22 cellular contexts compared by ENCODE assay signal in the genomic region with DNA sequence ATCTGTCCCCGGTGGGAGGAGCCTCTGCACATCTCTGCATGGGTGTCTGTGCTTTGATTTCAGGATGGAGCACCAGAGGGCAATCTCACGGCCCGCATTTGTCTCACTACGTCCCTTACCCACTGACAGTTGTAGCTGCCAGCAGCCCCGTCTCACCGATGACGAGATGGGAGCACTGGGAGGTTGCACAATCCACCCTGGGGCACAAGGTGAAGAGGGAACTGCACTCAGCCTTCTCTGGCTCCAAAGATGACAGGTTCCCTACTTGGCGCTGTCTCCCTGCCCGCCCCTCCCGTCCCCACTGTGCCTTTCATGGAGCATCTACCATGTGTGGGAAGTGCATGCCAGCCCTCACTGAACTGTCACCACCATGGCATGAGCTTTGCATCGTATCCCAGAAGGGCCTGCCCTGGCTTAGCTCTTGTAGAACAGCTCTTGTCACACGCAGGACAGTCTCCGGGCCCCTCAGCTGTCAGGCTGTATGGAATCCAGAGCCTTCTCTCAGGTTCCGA.
DNase-seq lines count a peak whose midpoint lies in the region; ATAC-seq, FAIRE-seq and TF ChIP-seq lines count a peak whose summit lies in the region.
"Had no signal": no experiment of that assay in that cellular context is flagged by ENCODE, and none has a peak within 500 bp of the region (broad histone marks: within the 10 kb centered on the region; RNA-seq: fewer than 3 reads in every experiment).

No MANE protein-coding gene starts in this region.

- intact Hi-C loops in PC-3 (cut with micrococcal nuclease) = no loop called here
- intact Hi-C loops in CD14-positive monocyte (cut with micrococcal nuclease) = no loop called here
- intact Hi-C loops in stomach (cut with DNase I; ENCODE audit: low total_unique reads) = no loop called here

- H3K27ac ChIP-seq in PC-3 (ENCODE audit: low read length) (no peak overlapping the region), endodermal cell (ENCODE audit: low read depth, low read length) (peak overlapping the region; percentile 13), neuronal stem cell (replicated peaks; ENCODE audit: low read length) (no peak overlapping the region), stomach (no peak overlapping the region)
- H3K27ac ChIP-seq: adrenal gland, KMS-11, neutrophil had no signal

- H3K9me3 ChIP-seq in BE2C (no peaks in the 10 kb centered on the region), PC-3 (ENCODE audit: low read length) (no peaks in the 10 kb centered on the region), endodermal cell (ENCODE audit: control insufficient read depth, low read length) (no peaks in the 10 kb centered on the region), neuronal stem cell (replicated peaks in 1 of 2; ENCODE audit: control insufficient read depth in 2 of 2, insufficient read depth in 1 of 2, low read depth in 1 of 2, low read length in 2 of 2) (no peaks in the 10 kb centered on the region), stomach (no peaks in the 10 kb centered on the region)
- H3K9me3 ChIP-seq: adrenal gland, mucosa of descending colon, neutrophil had no signal

- TF ChIP-seq EP300 in stomach (IDR thresholded peaks at IDR 0.05) = no peak

- DNase-seq in BE2C = peak; percentile 82
- peak; percentile 68 for DNase-seq in PC-3
- no peak for DNase-seq in endodermal cell
- no peak for DNase-seq in neuronal stem cell (ENCODE audit: low spot score)
- no peak for DNase-seq in NCI-H510A treated with DMSO at 0.1 percent for 48 hours (lab: John Stamatoyannopoulos, UW)
- no peak for DNase-seq in frontal cortex (ENCODE audit: low spot score in 2 of 2)
- no peak for DNase-seq in CD14-positive monocyte (ENCODE audit: low spot score)
- no peak for DNase-seq in stomach
- DNase-seq: activated CD4-positive, alpha-beta T cell treated with anti-CD3 and anti-CD28 coated beads for 4 hours; activated effector memory CD4-positive, alpha-beta T cell treated with Interleukin-2 at 50 U/mL for 16 hours; central memory CD4-positive, alpha-beta T cell; effector CD8-positive, alpha-beta T cell; hippocampal formation; kidney glomerular epithelial cell; NCI-H1436; NCI-H2171 treated with DMSO at 0.1 percent for 48 hours; substantia nigra had no signal

- FAIRE-seq in frontal cortex (lab: Jason Lieb, UNC) = no peak

- H3K4ac ChIP-seq in neuronal stem cell (ENCODE audit: low read length) = peak overlapping the region; percentile 7

- H3K9ac ChIP-seq in PC-3 (ENCODE audit: low read length) = no peak overlapping the region
- H3K9ac ChIP-seq in endodermal cell (ENCODE audit: extremely low read depth, low read length, poor library complexity, severe bottlenecking) = no peak overlapping the region
- H3K9ac ChIP-seq in neuronal stem cell (ENCODE audit: low read depth, low read length, poor library complexity) = no peak overlapping the region
- H3K9ac ChIP-seq: KMS-11 had no signal

- peaks cover 2% of the 10 kb centered on the region for H3K79me1 ChIP-seq in neuronal stem cell (ENCODE audit: low read depth, low read length)

- H3K4me1 ChIP-seq in BE2C (no peaks in the 10 kb centered on the region), PC-3 (ENCODE audit: insufficient read depth, low read length) (peaks cover 6% of the 10 kb centered on the region; the same call in 1 of the 2 replicates), endodermal cell (ENCODE audit: control insufficient read depth, insufficient read depth, low read length) (peaks cover 3% of the 10 kb centered on the region), neuronal stem cell (ENCODE audit: control insufficient read depth in 2 of 2, insufficient read depth in 1 of 2, low read depth in 1 of 2, low read length in 2 of 2) (peaks cover 0 to 13% of the 10 kb centered on the region in 2 donors), stomach (peaks cover 0 to 37% (median 4%) of the 10 kb centered on the region in 4 donors)
- H3K4me1 ChIP-seq: adrenal gland had no signal

- no peak overlapping the region for H2BK12ac ChIP-seq in neuronal stem cell (ENCODE audit: low read length)

- TF ChIP-seq CTCF in BE2C (IDR thresholded peaks at IDR 0.05; ENCODE audit: low read depth, low read length) = peak; percentile 53
- 0 out of 2 replicates have a peak, but pooled peaks have one; percentile 20 for TF ChIP-seq CTCF in PC-3 (conservative IDR thresholded peaks at IDR 0.05; ENCODE audit: low read depth, low read length)
- no peak for TF ChIP-seq CTCF in endodermal cell (conservative IDR thresholded peaks at IDR 0.05)
- no peak for TF ChIP-seq CTCF in CD14-positive monocyte (IDR thresholded peaks at IDR 0.05)
- no peak for TF ChIP-seq CTCF in stomach (IDR thresholded peaks at IDR 0.05)

- H3K4me3 Mint-ChIP-seq in endodermal cell (no peak overlapping the region), CD14-positive monocyte (no peak overlapping the region)

- H4K91ac ChIP-seq in neuronal stem cell (ENCODE audit: low read depth, low read length, poor library complexity) = no peak overlapping the region

- H3K36me3 ChIP-seq in BE2C (no peaks in the 10 kb centered on the region), PC-3 (ENCODE audit: low read depth, low read length) (no peaks in the 10 kb centered on the region), endodermal cell (ENCODE audit: control insufficient read depth, insufficient read depth, low read length) (no peaks in the 10 kb centered on the region), neuronal stem cell (replicated peaks in 1 of 2; ENCODE audit: control insufficient read depth in 2 of 2, insufficient read depth in 2 of 2, low read length in 2 of 2) (no peaks in the 10 kb centered on the region), stomach (no peaks in the 10 kb centered on the region)
- H3K36me3 ChIP-seq: adrenal gland, neutrophil had no signal

- POLR2A ChIA-PET in PC-3 (lab: Charles Lee; ENCODE audit: unreplicated experiment) = no interaction called here

- H3F3A ChIP-seq in PC-3 (ENCODE audit: low read length, unreplicated experiment) = no peaks in the 10 kb centered on the region

- no peaks in the 10 kb centered on the region for H4K20me1 ChIP-seq in PC-3 (ENCODE audit: low read length)

- ATAC-seq in PC-3 = no peak
- ATAC-seq: mucosa of descending colon, sciatic nerve had no signal

- H3K4me3 ChIP-seq in BE2C (ENCODE audit: low read depth, low read length) = peak overlapping the region; percentile 17; the same call in 1 of the 2 replicates
- no peak overlapping the region for H3K4me3 ChIP-seq in PC-3 (ENCODE audit: low read length)
- H3K4me3 ChIP-seq in endodermal cell (ENCODE audit: low read length) = no peak overlapping the region
- no peak overlapping the region for H3K4me3 ChIP-seq in neuronal stem cell (ENCODE audit: low read length in 2 of 2)
- H3K4me3 ChIP-seq in stomach = no peak overlapping the region
- H3K4me3 ChIP-seq: adrenal gland, mucosa of descending colon had no signal

- no peak overlapping the region for H3K23ac ChIP-seq in neuronal stem cell (ENCODE audit: low read depth, low read length, poor library complexity)

- 88 to 92% methylated on average over 14 of the region's 14 CpGs for WGBS in endodermal cell (ENCODE audit: insufficient coverage in 1 of 2, insufficient read length in 1 of 2), 2 experiments
- WGBS in neuronal stem cell (ENCODE audit: extremely low coverage in 2 of 2, insufficient read length in 2 of 2, insufficient replicate concordance in 1 of 2), 2 donors = no CpG with 5 or more reads among the region's 14 CpGs
- WGBS in stomach, 5 donors = 77 to 82% (median 77%) methylated on average over 12 to 14 of the region's 14 CpGs

- peak overlapping the region; percentile 72 for H3K14ac ChIP-seq in neuronal stem cell (ENCODE audit: low read length)

- CTCF ChIA-PET in PC-3 (lab: Charles Lee) = no interaction called here

- H3K9me3 Mint-ChIP-seq in endodermal cell (no peaks in the 10 kb centered on the region), CD14-positive monocyte (peaks cover 0 to 4% (median 0%) of the 10 kb centered on the region in 7 donors)

- H3K27ac Mint-ChIP-seq in endodermal cell = no peak overlapping the region
- H3K27ac Mint-ChIP-seq in CD14-positive monocyte = no peak overlapping the region

- H3K36me3 Mint-ChIP-seq in endodermal cell (ENCODE audit: low read depth) = no peaks in the 10 kb centered on the region
- H3K36me3 Mint-ChIP-seq in CD14-positive monocyte = no peaks in the 10 kb centered on the region

- peaks cover 4% of the 10 kb centered on the region for H3K27me3 Mint-ChIP-seq in endodermal cell (ENCODE audit: insufficient read depth)
- H3K27me3 Mint-ChIP-seq in CD14-positive monocyte (ENCODE audit: low read depth in 3 of 3) = peaks cover 0 to 2% (median 1%) of the 10 kb centered on the region in 3 donors

- no peak for TF ChIP-seq POLR2A in stomach (IDR thresholded peaks at IDR 0.05)

- H2BK15ac ChIP-seq in neuronal stem cell (ENCODE audit: low read length) = no peak overlapping the region

- peak overlapping the region; percentile 77 for H3K18ac ChIP-seq in neuronal stem cell (ENCODE audit: low read length)

- H2AFZ ChIP-seq in PC-3 (ENCODE audit: low read length) (no peak overlapping the region), neuronal stem cell (ENCODE audit: low read length) (no peak overlapping the region)

- no peaks in the 10 kb centered on the region for H3K79me2 ChIP-seq in PC-3 (ENCODE audit: low read length)

- H3K4me1 Mint-ChIP-seq in endodermal cell (peaks cover 16% of the 10 kb centered on the region), CD14-positive monocyte (no peaks in the 10 kb centered on the region)

- no peak overlapping the region for H4K8ac ChIP-seq in neuronal stem cell (ENCODE audit: low read depth, low read length)

- H2BK120ac ChIP-seq in neuronal stem cell (ENCODE audit: low read depth, low read length) = no peak overlapping the region

- BruUV-seq in PC-3 (replicated peaks; lab: Mats Ljungman, UMichigan) = no TSS peak

- no peaks in the 10 kb centered on the region for H3K27me3 ChIP-seq in BE2C
- H3K27me3 ChIP-seq in PC-3 (ENCODE audit: low read length) = no peaks in the 10 kb centered on the region
- no peaks in the 10 kb centered on the region for H3K27me3 ChIP-seq in endodermal cell (ENCODE audit: control insufficient read depth, insufficient read depth, low read length, poor library complexity, severe bottlenecking)
- peaks cover 0 to 12% (median 0%) of the 10 kb centered on the region in 3 experiments for H3K27me3 ChIP-seq in neuronal stem cell (ENCODE audit: control insufficient read depth in 3 of 3, insufficient read depth in 3 of 3, low read depth in 1 of 3, low read length in 3 of 3)
- H3K27me3 ChIP-seq in stomach = peaks cover 0 to 6% (median 4%) of the 10 kb centered on the region in 3 donors
- H3K27me3 ChIP-seq: adrenal gland, neutrophil had no signal

- H2AK5ac ChIP-seq in neuronal stem cell (ENCODE audit: low read depth, low read length) = peak overlapping the region; percentile 27

- peak overlapping the region; percentile 8 for H2BK5ac ChIP-seq in neuronal stem cell (ENCODE audit: low read length)

- no peaks in the 10 kb centered on the region for H3K9me2 ChIP-seq in PC-3 (replicated peaks; ENCODE audit: low read length)

- H3K4me2 ChIP-seq in PC-3 (ENCODE audit: low read length) (no peak overlapping the region), neuronal stem cell (ENCODE audit: insufficient read depth, low read length, poor library complexity, severe bottlenecking) (no peak overlapping the region)
- H3K4me2 ChIP-seq: KMS-11 had no signal

Comparison
In these comparisons a context has a peak if more than half of its experiments do, and no peak if none do; other contexts are left out.
1. DNase-seq: peak in BE2C (single experiment) and PC-3 (single experiment); none in endodermal cell (single experiment), neuronal stem cell (single experiment), NCI-H510A treated with DMSO at 0.1 percent for 48 hours (single experiment), frontal cortex (0 of 2), CD14-positive monocyte (single experiment) and stomach (single experiment).
2. CTCF ChIP-seq: peak in BE2C (single experiment) and PC-3 (single experiment); none in endodermal cell (single experiment), CD14-positive monocyte (single experiment) and stomach (0 of 7).